Comparison of ENCODE assay signal across 23 cellular contexts in genomic region chr2:25065768-25066167, GRCh38. TPM values are rescaled to one million over a fixed set of nuclear protein-coding genes. Genes with fewer than 3 reads are reported as not detected.
"Had no signal": no experiment of that assay in that cellular context is flagged by ENCODE, and none has a peak within 500 bp of the region (broad histone marks: within the 10 kb centered on the region; RNA-seq: fewer than 3 reads in every experiment).

No MANE protein-coding gene starts in this region.

- H3K4me3 ChIP-seq: esophagus muscularis mucosa, left lung, lower lobe of right lung, neural progenitor cell, right atrium auricular region, spleen, thoracic aorta, uterus had no signal

- H3K27me3 ChIP-seq: esophagus muscularis mucosa, left lung, neural progenitor cell, right atrium auricular region, spleen, uterus had no signal

- H3K27ac ChIP-seq: esophagus muscularis mucosa, foreskin keratinocyte, left lung, lower lobe of right lung, neural progenitor cell, spleen, thoracic aorta, uterus had no signal

- H3K4me3 Mint-ChIP-seq: activated CD4-positive, alpha-beta memory T cell treated with anti-CD3 and anti-CD28 coated beads, Interleukin-2, amount 10 ng/mL, durations not matched to agents 7 days and 5 days; activated CD4-positive, alpha-beta T cell treated with anti-CD3 and anti-CD28 coated beads, Interleukin-2, amount 10 ng/mL, durations not matched to agents 7 days and 5 days; activated naive CD4-positive, alpha-beta T cell treated with anti-CD3 and anti-CD28 coated beads, Interleukin-2, amount 50 U/mL, for 24 hours; activated T-cell treated with anti-CD3 and anti-CD28 coated beads, Interleukin-2, amount 50 U/mL, for 4 hours; dendritic cell treated with granulocyte-macrophage colony-stimulating factor and Interleukin-4, amounts not matched to agents 40 ng/mL and 50 ng/mL, for 4 days; natural killer cell; neural progenitor cell; type B pancreatic cell had no signal

- ATAC-seq: activated T-cell treated with anti-CD3 and anti-CD28 coated beads, Interleukin-2, amount 50 U/mL, for 4 hours; foreskin keratinocyte; left lung; lower lobe of right lung; natural killer cell had no signal

- H3K36me3 Mint-ChIP-seq: natural killer cell had no signal

- H3K27ac Mint-ChIP-seq: activated CD4-positive, alpha-beta memory T cell treated with anti-CD3 and anti-CD28 coated beads, Interleukin-2, amount 10 ng/mL, durations not matched to agents 7 days and 5 days; activated CD4-positive, alpha-beta T cell treated with anti-CD3 and anti-CD28 coated beads, Interleukin-2, amount 10 ng/mL, durations not matched to agents 7 days and 5 days; activated naive CD4-positive, alpha-beta T cell treated with anti-CD3 and anti-CD28 coated beads, Interleukin-2, amount 50 U/mL, for 24 hours; activated T-helper 2 cell treated with anti-CD3 and anti-CD28 coated beads, Interferon-gamma antibody, Interleukin-2, Interleukin-4, amounts not matched to agents 10 μg/mL and 5 μg/mL and 100 μg/mL, durations not matched to agents 14 hours and 24 hours and 36 hours; dendritic cell treated with granulocyte-macrophage colony-stimulating factor and Interleukin-4, amounts not matched to agents 40 ng/mL and 50 ng/mL, for 4 days; natural killer cell; neural progenitor cell; type B pancreatic cell had no signal

- H3K4me1 Mint-ChIP-seq: activated CD4-positive, alpha-beta memory T cell treated with anti-CD3 and anti-CD28 coated beads, Interleukin-2, amount 10 ng/mL, durations not matched to agents 7 days and 5 days; activated CD4-positive, alpha-beta T cell treated with anti-CD3 and anti-CD28 coated beads, Interleukin-2, amount 10 ng/mL, durations not matched to agents 7 days and 5 days; activated naive CD4-positive, alpha-beta T cell treated with anti-CD3 and anti-CD28 coated beads, Interleukin-2, amount 50 U/mL, for 24 hours; natural killer cell had no signal

- DNase-seq: activated CD4-positive, alpha-beta memory T cell treated with anti-CD3 and anti-CD28 coated beads, Interleukin-2, amount 10 ng/mL, durations not matched to agents 7 days and 5 days; activated CD4-positive, alpha-beta T cell treated with anti-CD3 and anti-CD28 coated beads, Interleukin-2, amount 10 ng/mL, durations not matched to agents 7 days and 5 days; activated CD4-positive, CD25-positive, alpha-beta regulatory T cell treated with anti-CD3 and anti-CD28 coated beads, Interleukin-2, amount 50 U/mL, for 72 hours; activated T-cell treated with anti-CD3 and anti-CD28 coated beads, Interleukin-2, amount 50 U/mL, for 4 hours; effector CD4-positive, alpha-beta T cell; foreskin keratinocyte; kidney glomerular epithelial cell; left lung; lower lobe of right lung; mesenchymal stem cell; natural killer cell; spleen; stimulated activated naive CD4-positive, alpha-beta T cell treated with Interleukin-2 at 50 U/mL for 16 hours; T-helper 2 cell; uterus had no signal

- H3K27me3 Mint-ChIP-seq: activated CD4-positive, alpha-beta T cell treated with anti-CD3 and anti-CD28 coated beads, Interleukin-2, amount 10 ng/mL, durations not matched to agents 7 days and 5 days; activated naive CD4-positive, alpha-beta T cell treated with anti-CD3 and anti-CD28 coated beads, Interleukin-2, amount 50 U/mL, for 24 hours; dendritic cell treated with granulocyte-macrophage colony-stimulating factor and Interleukin-4, amounts not matched to agents 40 ng/mL and 50 ng/mL, for 4 days; type B pancreatic cell had no signal

RNA-seq across cellular contexts. Expression of gene EFR3B, which starts 23.9 kb away (rescaled TPM):
- total RNA-seq: activated CD4-positive, alpha-beta memory T cell treated with anti-CD3 and anti-CD28 coated beads, Interleukin-2, amount 10 ng/mL, durations not matched to agents 7 days and 5 days had no signal
